Comparison of ENCODE assay signal across 26 cellular contexts in the genomic region with DNA sequence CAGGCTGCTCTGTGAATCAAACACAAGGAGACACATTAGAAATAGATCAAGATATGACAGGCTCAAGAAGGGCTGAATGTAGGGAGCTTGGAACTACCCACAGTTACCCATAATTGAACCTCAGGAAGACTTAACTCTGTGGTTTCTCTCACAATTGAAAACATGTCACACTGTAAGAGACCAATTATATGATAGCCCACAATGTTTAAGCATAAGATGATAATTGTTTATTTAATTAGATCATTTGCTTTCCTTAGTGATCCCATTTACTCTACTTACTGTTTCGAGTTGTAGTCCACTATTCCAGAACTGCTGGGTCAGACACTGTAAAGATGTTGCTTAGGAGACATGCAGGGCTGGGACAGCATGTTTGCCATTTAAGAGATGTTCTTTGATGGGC.
"Had no signal": no experiment of that assay in that cellular context is flagged by ENCODE, and none has a peak within 500 bp of the region (broad histone marks: within the 10 kb centered on the region; RNA-seq: fewer than 3 reads in every experiment).

No MANE protein-coding gene starts in this region.

- H3K9me3 ChIP-seq: stomach, suprapubic skin, testis, thoracic aorta, thyroid gland, tibial artery, tibial nerve, transverse colon, upper lobe of left lung, upper lobe of right lung, uterus, vagina had no signal

- H3K36me3 ChIP-seq: stomach, suprapubic skin, thoracic aorta, thyroid gland, tibial artery, tibial nerve, transverse colon, upper lobe of left lung, upper lobe of right lung, uterus, vagina had no signal

- H3K4me3 ChIP-seq: stomach, suprapubic skin, testis, thoracic aorta, thyroid gland, tibial artery, tibial nerve, transverse colon, upper lobe of left lung, upper lobe of right lung, uterus, vagina had no signal

- DNase-seq: stimulated activated CD4-positive, alpha-beta T cell treated with anti-CD3 and anti-CD28 coated beads, Interleukin-2, amount 100 ng/mL, for 48 hours; stimulated activated CD4-positive, alpha-beta T cell treated with anti-CD3 and anti-CD28 coated beads, Interleukin-4, amount 100 ng/mL, for 1 hour; stimulated activated CD4-positive, alpha-beta T cell treated with anti-CD3 and anti-CD28 coated beads, Interleukin-4, amount 100 ng/mL, for 24 hours; stimulated activated CD4-positive, alpha-beta T cell treated with anti-CD3 and anti-CD28 coated beads, Interleukin-4, amount 100 ng/mL, for 4 hours; stimulated activated CD8-positive, alpha-beta memory T cell treated with anti-CD3 and anti-CD28 coated beads, Interleukin-4, amount 100 ng/mL, for 48 hours; stimulated activated naive B cell treated with anti-CD40 and anti-IgM and Interleukin-4, amounts not matched to agents 10 μg/mL and 1 μg/mL and 100 μg/mL, for 72 hours; stimulated activated naive CD4-positive, alpha-beta T cell; stimulated activated naive CD4-positive, alpha-beta T cell treated with Interleukin-2 at 50 U/mL for 16 hours; stimulated activated naive CD8-positive, alpha-beta T cell treated with anti-CD3 and anti-CD28 coated beads, Interleukin-15, amount 100 ng/mL, for 72 hours; stimulated activated naive CD8-positive, alpha-beta T cell treated with anti-CD3 and anti-CD28 coated beads, Interleukin-15, Interleukin-2, amounts not matched to agents 100 U/mL and 50 U/mL, for 24 hours; stomach; substantia nigra; testis; thyroid gland; tibial artery; transverse colon; trophoblast cell; upper lobe of left lung; upper lobe of right lung; uterus had no signal

- H3K27ac ChIP-seq: stomach, suprapubic skin, testis, thoracic aorta, thyroid gland, tibial artery, tibial nerve, transverse colon, upper lobe of left lung, upper lobe of right lung, uterus, vagina had no signal

- ATAC-seq: stimulated activated effector memory CD8-positive, alpha-beta T cell treated with anti-CD3 and anti-CD28 coated beads, Interleukin-12 subunit alpha, Interleukin-12 subunit beta, amount 100 ng/mL, for 72 hours; stimulated activated memory B cell treated with anti-CD40 and anti-IgM and Interleukin-4, amounts not matched to agents 10 μg/mL and 1 μg/mL and 100 μg/mL, for 72 hours; stimulated activated naive B cell treated with anti-CD40 and anti-IgM and Interleukin-4, amounts not matched to agents 10 μg/mL and 1 μg/mL and 100 μg/mL, for 72 hours; stimulated activated naive CD8-positive, alpha-beta T cell treated with anti-CD3 and anti-CD28 coated beads, Interleukin-15, amount 100 ng/mL, for 72 hours; stimulated activated naive CD8-positive, alpha-beta T cell treated with anti-CD3 and anti-CD28 coated beads, Interleukin-15, Interleukin-2, amounts not matched to agents 100 U/mL and 50 U/mL, for 24 hours; upper lobe of right lung had no signal

- H3K4me1 ChIP-seq: stomach, suprapubic skin, testis, thyroid gland, tibial nerve, transverse colon, upper lobe of left lung, upper lobe of right lung, uterus, vagina had no signal
